Comparison of ENCODE assay signal across 8 cellular contexts in the genomic region with DNA sequence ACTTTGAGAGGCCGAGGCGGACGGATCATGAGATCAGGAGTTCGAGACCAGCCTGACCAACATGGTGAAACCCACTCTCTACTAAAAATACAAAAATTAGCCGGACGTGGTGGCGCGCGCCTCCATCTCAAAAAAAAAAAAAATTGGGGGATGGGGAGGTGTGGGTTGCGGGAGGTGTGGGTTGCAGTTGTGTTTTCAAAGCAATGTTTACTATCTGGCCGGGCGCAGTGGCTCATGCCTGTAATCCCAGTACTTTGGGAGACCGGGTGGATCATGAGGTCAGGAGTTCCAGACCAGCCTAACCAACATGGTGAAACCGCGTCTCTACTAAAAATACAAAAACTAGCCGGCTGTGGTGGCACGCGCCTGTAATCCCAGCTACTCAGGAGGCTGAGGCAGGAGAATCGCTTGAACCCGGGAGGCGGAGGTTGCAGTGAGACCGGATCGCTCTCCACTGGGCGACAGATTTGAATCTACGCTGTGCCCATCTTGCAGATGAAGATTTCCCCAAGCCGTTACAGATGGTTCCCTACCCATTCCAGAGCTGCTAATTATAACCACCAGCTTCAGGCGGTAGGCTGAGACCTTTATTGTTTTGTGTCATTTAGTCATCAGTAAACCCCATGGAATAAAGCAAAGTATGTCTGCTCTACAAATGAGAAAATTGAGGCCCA. TPM values are rescaled to one million over a fixed set of nuclear protein-coding genes. Genes with fewer than 3 reads are reported as not detected.
A peak's percentile ranks its signal among the peaks of the same experiment; 100 is the strongest.
DNase-seq lines count a peak whose midpoint lies in the region; ATAC-seq and TF ChIP-seq lines count a peak whose summit lies in the region.
"Not testable (repeated sequence)": the region's sequence is repeated elsewhere in the genome, so short reads cannot be mapped to it uniquely, and the experiment has no call there.

No MANE protein-coding gene starts in this region.

- not testable (repeated sequence) for H2BK15ac ChIP-seq in H9 (ENCODE audit: low read depth, low read length)

- peak overlapping the region in 2 of 3 experiments; percentile 13 to 62; a peak in 3 of 7 replicates for H3K27ac Mint-ChIP-seq in H9
- not testable (repeated sequence) for H3K27ac Mint-ChIP-seq in activated T-cell treated with anti-CD3 and anti-CD28 coated beads, Interleukin-2, amount 50 U/mL, for 72 hours

- not testable (repeated sequence) for H3T11ph ChIP-seq in H9 (ENCODE audit: low read length)

- not testable (repeated sequence) for H4K20me1 ChIP-seq in H9 (ENCODE audit: control insufficient read depth, insufficient read depth, insufficient read length)

- not testable (repeated sequence) for H3K27me3 ChIP-seq in A673 (replicated peaks; ENCODE audit: insufficient read depth, low read depth, low read length, poor library complexity); H9 (ENCODE audit: insufficient read depth, low read length); Peyer's patch; colonic mucosa; heart right ventricle; muscle layer of colon (ENCODE audit: control insufficient read depth in 1 of 2, insufficient read depth in 2 of 2, low read length in 2 of 2); skeletal muscle satellite cell (ENCODE audit: control insufficient read depth, insufficient read depth, low read length)

- H2BK12ac ChIP-seq in H9 (ENCODE audit: insufficient read length, low read depth, low read length), result not testable (repeated sequence)

- not testable (repeated sequence) for TF ChIP-seq POLR2A in Peyer's patch (IDR thresholded peaks at IDR 0.05)

- peaks cover 13 to 21% (median 18%) of the 10 kb centered on the region in 3 experiments for H3K36me3 Mint-ChIP-seq in H9 (ENCODE audit: insufficient read depth in 1 of 3, low read depth in 3 of 3)
- peaks cover 8 to 11% of the 10 kb centered on the region in 2 donors for H3K36me3 Mint-ChIP-seq in activated T-cell treated with anti-CD3 and anti-CD28 coated beads, Interleukin-2, amount 50 U/mL, for 72 hours (ENCODE audit: insufficient read depth in 2 of 2)

- peak overlapping the region; percentile 55 for H3K4me2 ChIP-seq in H9 (ENCODE audit: insufficient read depth, insufficient read length, low read length)
- H3K4me2 ChIP-seq in skeletal muscle satellite cell (ENCODE audit: low read length), result peak overlapping the region; percentile 96

- not testable (repeated sequence) for H3K9ac ChIP-seq in H9 (ENCODE audit: extremely low read depth, insufficient read length, low read length); muscle layer of colon (ENCODE audit: low read length)
- H3K9ac ChIP-seq in colonic mucosa (ENCODE audit: low read depth in 2 of 2, low read length in 2 of 2), result peak overlapping the region; percentile 52 to 66
- H3K9ac ChIP-seq in skeletal muscle satellite cell (ENCODE audit: low read depth, low read length), result peak overlapping the region; percentile 67

- not testable (repeated sequence) for TF ChIP-seq CTCF in A673 (conservative IDR thresholded peaks at IDR 0.05; ENCODE audit: low read depth, low read length); H9 (conservative IDR thresholded peaks at IDR 0.05); Peyer's patch (IDR thresholded peaks at IDR 0.05); colonic mucosa (IDR thresholded peaks at IDR 0.05); heart right ventricle (IDR thresholded peaks at IDR 0.05)

- not testable (repeated sequence) for H2BK120ac ChIP-seq in H9 (ENCODE audit: low read depth, low read length, poor library complexity, severe bottlenecking)

- not testable (repeated sequence) for H4K8ac ChIP-seq in H9 (replicated peaks; ENCODE audit: insufficient read length, low read depth, low read length)

- POLR2A ChIA-PET in A673 (lab: Charles Lee; ENCODE audit: low non-redundant PET), result not testable (repeated sequence)

- peak overlapping the region; percentile 89 to 97 for H3K4me3 Mint-ChIP-seq in H9
- H3K4me3 Mint-ChIP-seq in activated T-cell treated with anti-CD3 and anti-CD28 coated beads, Interleukin-2, amount 50 U/mL, for 72 hours, result peak overlapping the region; percentile 88 to 90

- not testable (repeated sequence) for H4K5ac ChIP-seq in H9 (ENCODE audit: insufficient read length, low read depth, low read length)

- not testable (repeated sequence) for H2AK5ac ChIP-seq in H9 (ENCODE audit: insufficient read length, low read length)

- not testable (repeated sequence) for H3K27me3 Mint-ChIP-seq in H9 (ENCODE audit: low read depth); activated T-cell treated with anti-CD3 and anti-CD28 coated beads, Interleukin-2, amount 50 U/mL, for 72 hours (ENCODE audit: low read depth)

- H3K79me1 ChIP-seq in H9 (ENCODE audit: insufficient read depth, low read depth, low read length, poor library complexity, severe bottlenecking), result not testable (repeated sequence)

- peaks cover 22% of the 10 kb centered on the region; the same call in 1 of the 2 replicates for H3K79me2 ChIP-seq in H9 (ENCODE audit: insufficient read depth, low read length)

- not testable (repeated sequence) for H3K18ac ChIP-seq in H9 (ENCODE audit: insufficient read length, low read depth, low read length)

- not testable (repeated sequence) for H3K36me3 ChIP-seq in A673 (ENCODE audit: insufficient read depth, low read length, poor library complexity, severe bottlenecking); Peyer's patch; colonic mucosa; heart right ventricle; muscle layer of colon (ENCODE audit: insufficient read depth, low read length); skeletal muscle satellite cell (ENCODE audit: insufficient read depth, low read length)

- intact Hi-C loops in A673 (cut with micrococcal nuclease; ENCODE audit: unreplicated experiment), result not testable (repeated sequence)
- intact Hi-C loops in colonic mucosa (cut with DNase I) (loop anchor here (10.0 kb wide), 1 partner anchor 1136 kb away; the partner anchor contains the start of genes CEP57L1 and SESN1), heart right ventricle (cut with DNase I) (loop anchor here in 1 of 10 donors (10.0 kb wide), 1 partner anchor 1526 kb away; the partner anchor contains the start of gene ZBTB24)

- not testable (repeated sequence) for H2BK20ac ChIP-seq in H9 (ENCODE audit: low read depth, low read length, poor library complexity, severe bottlenecking)

- BruUV-seq in A673 (replicated peaks; lab: Mats Ljungman, UMichigan), result TSS peak; percentile 50

- H3K4ac ChIP-seq in H9 (ENCODE audit: low read depth, low read length), result not testable (repeated sequence)

- H3K4me3 ChIP-seq in A673 (ENCODE audit: low read depth, low read length, poor library complexity, severe bottlenecking) (peak overlapping the region; percentile 83), Peyer's patch (peak overlapping the region; percentile 69 to 96 (median 84)), colonic mucosa (peak overlapping the region; percentile 93), heart right ventricle (peak overlapping the region; percentile 8 to 93 (median 78)), muscle layer of colon (ENCODE audit: low read depth in 1 of 2, low read length in 2 of 2) (peak overlapping the region; percentile 2 to 32), skeletal muscle satellite cell (ENCODE audit: low read length) (peak overlapping the region; percentile 78)

- H4K91ac ChIP-seq in H9 (ENCODE audit: insufficient read length, low read depth, low read length), result not testable (repeated sequence)

- not testable (repeated sequence) for DNase-seq in A673 (ENCODE audit: low spot score); H9; Peyer's patch; activated T-cell treated with anti-CD3 and anti-CD28 coated beads, Interleukin-2, amount 50 U/mL, for 72 hours; colonic mucosa; heart right ventricle

- ATAC-seq in activated T-cell treated with anti-CD3 and anti-CD28 coated beads, Interleukin-2, amount 50 U/mL, for 72 hours (replicated peaks in 1 of 2); heart right ventricle: not testable (repeated sequence)

- not testable (repeated sequence) for H2AFZ ChIP-seq in H9 (ENCODE audit: low read length)

- no CpG with 5 or more reads among the region's 27 CpGs for WGBS in H9 (ENCODE audit: extremely low coverage, insufficient read length, low lambda C conversion rate)
- WGBS in heart right ventricle, 2 donors, result 74 to 75% methylated on average over 27 of the region's 27 CpGs

- not testable (repeated sequence) for H3K23me2 ChIP-seq in H9 (ENCODE audit: insufficient read length, low read depth, low read length, poor library complexity, severe bottlenecking)

- H2BK5ac ChIP-seq in H9 (ENCODE audit: insufficient read length, low read length), result not testable (repeated sequence)

- not testable (repeated sequence) for H3K27ac ChIP-seq in A673 (ENCODE audit: low read depth, low read length, poor library complexity, severe bottlenecking); H9 (ENCODE audit: insufficient read length, low read depth, low read length); muscle layer of colon (ENCODE audit: low read depth, low read length)
- H3K27ac ChIP-seq in Peyer's patch (peak overlapping the region in 2 of 4 donors; percentile 62 to 87), colonic mucosa (peak overlapping the region; percentile 63), heart right ventricle (peak overlapping the region in 6 of 10 donors; percentile 44 to 95 (median 78))

- not testable (repeated sequence) for H3K23ac ChIP-seq in H9 (ENCODE audit: insufficient read length, low read depth, low read length)

- not testable (repeated sequence) for H3K9me3 Mint-ChIP-seq in H9; activated T-cell treated with anti-CD3 and anti-CD28 coated beads, Interleukin-2, amount 50 U/mL, for 72 hours

- CTCF ChIA-PET in A673 (lab: Charles Lee), result not testable (repeated sequence)

- not testable (repeated sequence) for H3K14ac ChIP-seq in H9 (ENCODE audit: insufficient read depth, low read length)

- not testable (repeated sequence) for H3K56ac ChIP-seq in H9 (ENCODE audit: insufficient read length, low read depth, low read length)

- not testable (repeated sequence) for H3K9me3 ChIP-seq in A673 (ENCODE audit: low read depth, low read length, poor library complexity, severe bottlenecking); H9 (ENCODE audit: control insufficient read depth, low read depth, low read length); Peyer's patch; colonic mucosa; heart right ventricle; muscle layer of colon (ENCODE audit: low read length); skeletal muscle satellite cell (replicated peaks; ENCODE audit: low read length)

- not testable (repeated sequence) for H3K4me1 ChIP-seq in A673 (ENCODE audit: insufficient read depth, low read length, poor library complexity, severe bottlenecking); H9 (ENCODE audit: insufficient read depth, low read length); colonic mucosa
- peaks cover 0 to 14% (median 0%) of the 10 kb centered on the region in 4 donors for H3K4me1 ChIP-seq in Peyer's patch
- H3K4me1 ChIP-seq in heart right ventricle, result peaks cover 5 to 33% (median 24%) of the 10 kb centered on the region in 9 donors
- peaks cover 20% of the 10 kb centered on the region for H3K4me1 ChIP-seq in muscle layer of colon (ENCODE audit: insufficient read depth, low read length)
- peaks cover 11% of the 10 kb centered on the region for H3K4me1 ChIP-seq in skeletal muscle satellite cell (ENCODE audit: control insufficient read depth, insufficient read depth, low read length)

- H3K4me1 Mint-ChIP-seq in H9, result peaks cover 27 to 30% of the 10 kb centered on the region in 2 experiments
- peaks cover 33% of the 10 kb centered on the region for H3K4me1 Mint-ChIP-seq in activated T-cell treated with anti-CD3 and anti-CD28 coated beads, Interleukin-2, amount 50 U/mL, for 72 hours (ENCODE audit: low read depth)

RNA-seq across cellular contexts. Expression of gene SEC63, which starts 0.8 kb away (rescaled TPM):
- total RNA-seq in A673 (2021), result 153 and 159 TPM in 2 replicates
- total RNA-seq in H9 (2021), result 73.3 and 86.2 TPM in 2 replicates
- 10 to 100 TPM; 34.8 to 80.9 (median 41.3) TPM for total RNA-seq in Peyer's patch
- total RNA-seq in activated T-cell treated with anti-CD3 and anti-CD28 coated beads, Interleukin-2, amount 50 U/mL, for 72 hours, result 100 to 1,000 TPM in 1 of 2 donors, 10 to 100 TPM in 1; 90.7 to 105 TPM
- total RNA-seq in colonic mucosa, result 10 to 100 TPM; 65.3 to 84.3 TPM
- total RNA-seq in heart right ventricle, result 10 to 100 TPM; 42.4 to 68.3 (median 54.2) TPM
- polyA plus RNA-seq in heart right ventricle, result 10 to 100 TPM; 22.5 to 27.4 TPM
- total RNA-seq in skeletal muscle satellite cell (2012; rRNA removed), result 15.9 and 16.2 TPM in 2 replicates

Comparison
In these comparisons a context has a peak if more than half of its experiments do, and no peak if none do; other contexts are left out.
1. H3K4me3 ChIP-seq: peak in every context shown above with its lines; median percentile 93 in colonic mucosa; 84 in Peyer's patch; 83 in A673; 78 in skeletal muscle satellite cell; 78 in heart right ventricle; 17 in muscle layer of colon.